11 cellular contexts compared by ENCODE assay signal in the genomic region with DNA sequence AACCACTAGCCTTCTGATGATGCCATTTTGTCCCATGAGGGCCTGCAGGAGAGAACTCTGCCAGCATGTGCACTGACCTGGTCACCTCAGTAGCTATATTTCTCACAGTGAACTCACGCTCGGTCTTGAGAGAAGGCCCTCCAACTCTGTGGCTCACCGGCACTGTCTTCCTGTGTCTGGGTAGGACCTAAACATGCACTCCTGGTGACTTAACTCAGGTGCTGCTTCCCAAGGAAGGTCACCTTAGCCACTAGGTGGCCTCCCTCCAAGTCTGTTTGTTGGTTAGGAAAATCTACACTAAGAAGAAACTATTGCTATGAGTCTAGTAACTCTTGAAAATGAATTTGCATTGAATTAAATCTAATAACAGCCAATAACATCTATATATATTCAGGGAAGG. TPM values are rescaled to one million over a fixed set of nuclear protein-coding genes. Genes with fewer than 3 reads are reported as not detected.
DNase-seq lines count a peak whose midpoint lies in the region; ATAC-seq, FAIRE-seq and TF ChIP-seq lines count a peak whose summit lies in the region.
"Had no signal": no experiment of that assay in that cellular context is flagged by ENCODE, and none has a peak within 500 bp of the region (broad histone marks: within the 10 kb centered on the region; RNA-seq: fewer than 3 reads in every experiment).

No MANE protein-coding gene starts in this region.

- no peaks in the 10 kb centered on the region for H3K27me3 ChIP-seq in CD4-positive, alpha-beta T cell (ENCODE audit: control insufficient read depth, insufficient read depth, low read length)
- H3K27me3 ChIP-seq in CD4-positive, alpha-beta memory T cell (ENCODE audit: insufficient read depth, low read length) = no peaks in the 10 kb centered on the region

- TF ChIP-seq CTCF in CD4-positive, alpha-beta T cell (IDR thresholded peaks at IDR 0.05) = peak; percentile 35
- peak; percentile 32; the same call in 1 of the 2 replicates for TF ChIP-seq CTCF in WTC11 (IDR thresholded peaks at IDR 0.05)

- no peak overlapping the region for H3K4me3 Mint-ChIP-seq in CD4-positive, alpha-beta T cell
- H3K4me3 Mint-ChIP-seq in WTC11 = no peak overlapping the region
- H3K4me3 Mint-ChIP-seq in CD4-positive, alpha-beta memory T cell = no peak overlapping the region

- H3K9me3 Mint-ChIP-seq in CD4-positive, alpha-beta T cell = no peaks in the 10 kb centered on the region
- no peaks in the 10 kb centered on the region for H3K9me3 Mint-ChIP-seq in WTC11
- no peaks in the 10 kb centered on the region for H3K9me3 Mint-ChIP-seq in CD4-positive, alpha-beta memory T cell

- no peaks in the 10 kb centered on the region for H3K27me3 Mint-ChIP-seq in CD4-positive, alpha-beta T cell
- no peaks in the 10 kb centered on the region for H3K27me3 Mint-ChIP-seq in WTC11 (ENCODE audit: low read depth)
- no peaks in the 10 kb centered on the region for H3K27me3 Mint-ChIP-seq in CD4-positive, alpha-beta memory T cell

- H3K4me1 ChIP-seq in CD4-positive, alpha-beta memory T cell (ENCODE audit: insufficient read depth, low read length) = peaks cover 5% of the 10 kb centered on the region

- H3K4me3 ChIP-seq in CD4-positive, alpha-beta memory T cell (ENCODE audit: low read length in 2 of 2) = no peak overlapping the region

- peak; percentile 63 for FAIRE-seq in GM18507 (lab: Jason Lieb, UNC)

- DNase-seq in CD4-positive, alpha-beta T cell = no peak
- DNase-seq in GM18507 (ENCODE audit: extremely low spot score, insufficient read length, low read depth) (no peak), WTC11 (ENCODE audit: low spot score) (peak; percentile 24), left lobe of liver (ENCODE audit: low spot score) (no peak), ureter (ENCODE audit: low spot score) (no peak), NCI-H2107 treated with DMSO at 0.1 percent for 48 hours (lab: John Stamatoyannopoulos, UW; ENCODE audit: unreplicated experiment) (no peak), 8988T (no peak)
- no peak for DNase-seq in CD4-positive, alpha-beta memory T cell
- DNase-seq: activated CD4-positive, CD25-positive, alpha-beta regulatory T cell treated with anti-CD3 and anti-CD28 coated beads, Interleukin-2, amount 50 U/mL, for 72 hours; nucleus accumbens had no signal

- ATAC-seq in CD4-positive, alpha-beta T cell (ENCODE audit: poor library complexity) = no peak
- ATAC-seq in WTC11 (peak; percentile 36), left lobe of liver (peak; percentile 69)

- peaks cover 14% of the 10 kb centered on the region for H3K4me1 Mint-ChIP-seq in CD4-positive, alpha-beta T cell (ENCODE audit: low read depth)
- H3K4me1 Mint-ChIP-seq in WTC11 = peaks cover 9% of the 10 kb centered on the region; the same call in 1 of the 2 replicates
- peaks cover 5 to 10% (median 6%) of the 10 kb centered on the region in 4 donors for H3K4me1 Mint-ChIP-seq in CD4-positive, alpha-beta memory T cell

- POLR2A ChIA-PET in CD4-positive, alpha-beta T cell (lab: Charles Lee) = no interaction called here
- POLR2A ChIA-PET in WTC11 (lab: Charles Lee) = no interaction called here
- POLR2A ChIA-PET in CD4-positive, alpha-beta memory T cell (lab: Charles Lee; ENCODE audit: partially characterized antibody) = no interaction called here

- CTCF ChIA-PET in CD4-positive, alpha-beta T cell (lab: Charles Lee) = interaction anchor here (3.6 to 4.5 kb wide), 2 partner anchors 24 to 103 kb away, joined by 17 to 30 read pairs; partner anchors contain the start of gene TLR10
- CTCF ChIA-PET in WTC11 (lab: Charles Lee) = interaction anchor here (0.6 to 3.9 kb wide), 7 partner anchors 25 to 602 kb away, joined by 3 to 65 read pairs (median 8); partner anchors contain the start of genes FAM114A1 and TLR10
- CTCF ChIA-PET in CD4-positive, alpha-beta memory T cell (lab: Charles Lee; ENCODE audit: partially characterized antibody) = interaction anchor here (1.2 to 11.2 kb wide), 10 partner anchors 12 to 689 kb away, joined by 3 to 230 read pairs (median 36); partner anchors contain the start of genes TLR1, TLR10 and TLR6

- H3K9me3 ChIP-seq in CD4-positive, alpha-beta T cell (ENCODE audit: control insufficient read depth, low read length) = no peaks in the 10 kb centered on the region
- no peaks in the 10 kb centered on the region for H3K9me3 ChIP-seq in CD4-positive, alpha-beta memory T cell (ENCODE audit: control insufficient read depth in 1 of 2, low read length in 2 of 2)

- no peaks in the 10 kb centered on the region for H3K36me3 ChIP-seq in CD4-positive, alpha-beta memory T cell (ENCODE audit: insufficient read depth, low read length)

- H3K36me3 Mint-ChIP-seq in CD4-positive, alpha-beta T cell (ENCODE audit: low read depth) = no peaks in the 10 kb centered on the region
- no peaks in the 10 kb centered on the region for H3K36me3 Mint-ChIP-seq in WTC11
- no peaks in the 10 kb centered on the region for H3K36me3 Mint-ChIP-seq in CD4-positive, alpha-beta memory T cell

- no peak overlapping the region for H3K27ac Mint-ChIP-seq in CD4-positive, alpha-beta T cell
- H3K27ac Mint-ChIP-seq in WTC11 = no peak overlapping the region
- H3K27ac Mint-ChIP-seq in CD4-positive, alpha-beta memory T cell = no peak overlapping the region

- intact Hi-C loops in CD4-positive, alpha-beta T cell (cut with DNase I, micrococcal nuclease) = loop anchor here in 1 of 2 experiments (1.0 kb wide), 1 partner anchor 25 kb away; no protein-coding TSS in a partner anchor
- intact Hi-C loops in CD4-positive, alpha-beta memory T cell (cut with micrococcal nuclease) = no loop called here

- H3K27ac ChIP-seq in CD4-positive, alpha-beta T cell (ENCODE audit: low read depth, low read length) = no peak overlapping the region
- no peak overlapping the region for H3K27ac ChIP-seq in CD4-positive, alpha-beta memory T cell (ENCODE audit: low read depth, low read length)

TF ChIP-seq in WTC11, 78 proteins besides CTCF, POLR2A, EP300 and RAD21 (continues in another document):
- TF ChIP-seq SMAD4 (CRISPR knock-in tag; IDR thresholded peaks at IDR 0.05) (no peak), ZNF138 (CRISPR knock-in tag; conservative IDR thresholded peaks at IDR 0.05) (no peak), ZNF396 (CRISPR knock-in tag; IDR thresholded peaks at IDR 0.05; ENCODE audit: borderline replicate concordance) (no peak), CBFB (CRISPR knock-in tag; IDR thresholded peaks at IDR 0.05; ENCODE audit: low read depth) (no peak), TCF7 (CRISPR knock-in tag; IDR thresholded peaks at IDR 0.05; ENCODE audit: low read depth) (no peak), ATF2 (CRISPR knock-in tag; IDR thresholded peaks at IDR 0.05; ENCODE audit: borderline replicate concordance, low read depth) (no peak), JAZF1 (CRISPR knock-in tag; IDR thresholded peaks at IDR 0.05) (no peak), ZNF317 (CRISPR knock-in tag; IDR thresholded peaks at IDR 0.05; ENCODE audit: borderline replicate concordance, low read depth) (no peak), MLX (CRISPR knock-in tag; IDR thresholded peaks at IDR 0.05) (no peak)
- TF ChIP-seq, protein P1, sequence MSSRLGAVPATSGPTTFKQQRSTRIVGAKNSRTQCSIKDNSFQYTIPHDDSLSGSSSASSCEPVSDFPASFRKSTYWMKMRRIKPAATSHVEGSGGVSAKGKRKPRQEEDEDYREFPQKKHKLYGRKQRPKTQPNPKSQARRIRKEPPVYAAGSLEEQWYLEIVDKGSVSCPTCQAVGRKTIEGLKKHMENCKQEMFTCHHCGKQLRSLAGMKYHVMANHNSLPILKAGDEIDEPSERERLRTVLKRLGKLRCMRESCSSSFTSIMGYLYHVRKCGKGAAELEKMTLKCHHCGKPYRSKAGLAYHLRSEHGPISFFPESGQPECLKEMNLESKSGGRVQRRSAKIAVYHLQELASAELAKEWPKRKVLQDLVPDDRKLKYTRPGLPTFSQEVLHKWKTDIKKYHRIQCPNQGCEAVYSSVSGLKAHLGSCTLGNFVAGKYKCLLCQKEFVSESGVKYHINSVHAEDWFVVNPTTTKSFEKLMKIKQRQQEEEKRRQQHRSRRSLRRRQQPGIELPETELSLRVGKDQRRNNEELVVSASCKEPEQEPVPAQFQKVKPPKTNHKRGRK (CRISPR knock-in tag; IDR thresholded peaks at IDR 0.05; ENCODE audit: borderline replicate concordance) = no peak

RNA-seq across cellular contexts. Expression of gene TLR10, which starts 24.8 kb away (rescaled TPM):
- total RNA-seq in CD4-positive, alpha-beta T cell = not detected
- 0.30 TPM in 1 of 3 replicates, not detected in the others for total RNA-seq in WTC11 (2021)
- total RNA-seq in left lobe of liver = 0.08 TPM
- 0.10 TPM for total RNA-seq in ureter
- total RNA-seq in CD4-positive, alpha-beta memory T cell = under 1 TPM; 0.20 to 0.28 TPM
- 1 to 10 TPM in 1 of 2 donors, not detected in 1; 1.1 TPM for polyA plus RNA-seq in CD4-positive, alpha-beta memory T cell
- total RNA-seq: glomerular endothelial cell had no signal

RNA-seq across cellular contexts. Expression of gene TLR1, which starts 46.6 kb away (rescaled TPM):
- total RNA-seq in CD4-positive, alpha-beta T cell = 10 to 100 TPM; 16.2 to 16.3 TPM
- 0.28 to 0.34 TPM in 2 of 3 replicates, not detected in the other for total RNA-seq in WTC11 (2021)
- total RNA-seq in left lobe of liver = 4.2 TPM
- 4.0 TPM for total RNA-seq in ureter
- 10 to 100 TPM; 20.6 to 24.3 TPM for total RNA-seq in CD4-positive, alpha-beta memory T cell
- 10 to 100 TPM; 16.2 to 19.2 TPM for polyA plus RNA-seq in CD4-positive, alpha-beta memory T cell
